In genomic region chr9:89278551-89278950, GRCh38 we compare ENCODE assay signal across 14 cellular contexts. TPM values are rescaled to one million over a fixed set of nuclear protein-coding genes. Genes with fewer than 3 reads are reported as not detected.
DNase-seq lines count a peak whose midpoint lies in the region; ATAC-seq and TF ChIP-seq lines count a peak whose summit lies in the region.
"Had no signal": no experiment of that assay in that cellular context is flagged by ENCODE, and none has a peak within 500 bp of the region (broad histone marks: within the 10 kb centered on the region; RNA-seq: fewer than 3 reads in every experiment).

No MANE protein-coding gene starts in this region.

- no peak overlapping the region for H4K8ac ChIP-seq in IMR-90 (ENCODE audit: low read depth in 2 of 2, low read length in 2 of 2)

- no peak overlapping the region for H4K91ac ChIP-seq in IMR-90 (ENCODE audit: insufficient read depth, low read depth, low read length)

- no peak overlapping the region for H3K4ac ChIP-seq in IMR-90 (ENCODE audit: low read depth, low read length)

- H3K27me3 ChIP-seq in IMR-90 (ENCODE audit: control insufficient read depth, insufficient read depth, low read length) (no peaks in the 10 kb centered on the region), left lung (no peaks in the 10 kb centered on the region)
- H3K27me3 ChIP-seq: SJSA1 had no signal

- H3K4me1 Mint-ChIP-seq in Calu3 (ENCODE audit: low read depth, unreplicated experiment): no peaks in the 10 kb centered on the region
- peaks cover 23% of the 10 kb centered on the region for H3K4me1 Mint-ChIP-seq in activated T-helper 2 cell treated with anti-CD3 and anti-CD28 coated beads, Interferon-gamma antibody, Interleukin-2, Interleukin-4, amounts not matched to agents 10 μg/mL and 5 μg/mL and 100 μg/mL, durations not matched to agents 14 hours and 24 hours and 36 hours (ENCODE audit: low read depth)

- H2AFZ ChIP-seq in IMR-90 (replicated peaks; ENCODE audit: low read length, poor library complexity): no peak overlapping the region

- no peak overlapping the region for H2AK5ac ChIP-seq in IMR-90 (ENCODE audit: low read depth, low read length)

- H3K4me1 ChIP-seq in IMR-90 (ENCODE audit: control insufficient read depth, insufficient read depth, low read length) (peaks cover 7% of the 10 kb centered on the region; the same call in 1 of the 2 replicates), left lung (peaks cover 3 to 16% of the 10 kb centered on the region in 2 donors)
- H3K4me1 ChIP-seq: SJSA1 had no signal

- H3K9me3 ChIP-seq in IMR-90 (ENCODE audit: control insufficient read depth, insufficient read depth, low read length): peaks cover 5% of the 10 kb centered on the region
- peaks cover 0 to 20% of the 10 kb centered on the region in 2 donors for H3K9me3 ChIP-seq in left lung
- H3K9me3 ChIP-seq: SJSA1 had no signal

- no peak overlapping the region for H3K23ac ChIP-seq in IMR-90 (ENCODE audit: low read depth, low read length)

- TF ChIP-seq CTCF in Calu3 (IDR thresholded peaks at IDR 0.05; ENCODE audit: unreplicated experiment) (no peak), IMR-90 (conservative IDR thresholded peaks at IDR 0.05; ENCODE audit: low read depth, low read length) (no peak), left lung (IDR thresholded peaks at IDR 0.05) (no peak)

- H3K9me1 ChIP-seq in IMR-90 (ENCODE audit: insufficient read depth, low read length): no peaks in the 10 kb centered on the region

- CTCF ChIA-PET in Calu3 (lab: Charles Lee) (interaction anchor here (0.9 to 1.5 kb wide), 6 partner anchors 70 to 278 kb away, joined by 3 to 11 read pairs (median 4); no protein-coding TSS in a partner anchor), IMR-90 (lab: Yijun Ruan, JAX) (interaction anchor here (0.8 to 1.4 kb wide), 6 partner anchors 11 to 269 kb away, joined by 3 to 7 read pairs (median 3); no protein-coding TSS in a partner anchor)

- H2AK9ac ChIP-seq in IMR-90 (replicated peaks; ENCODE audit: low read depth, low read length, poor library complexity): no peak overlapping the region

- no peak overlapping the region; the same call in 1 of the 2 replicates for H4K5ac ChIP-seq in IMR-90 (ENCODE audit: low read depth, low read length)

- no peak overlapping the region for H3K9ac ChIP-seq in IMR-90 (ENCODE audit: low read depth, low read length)

- no peaks in the 10 kb centered on the region for H3K79me1 ChIP-seq in IMR-90 (ENCODE audit: low read depth in 1 of 2, low read length in 2 of 2)

- DNase-seq in Calu3 (peak; percentile 22), IMR-90 (peak; percentile 10), left lung (no peak), NCI-H524 (lab: John Stamatoyannopoulos, UW) (no peak), activated T-cell treated with anti-CD3 and anti-CD28 coated beads for 4 hours (no peak)
- no peak for DNase-seq in activated T-helper 2 cell treated with anti-CD3 and anti-CD28 coated beads, Interferon-gamma antibody, Interleukin-2, Interleukin-4, amounts not matched to agents 10 μg/mL and 5 μg/mL and 100 μg/mL, durations not matched to agents 14 hours and 24 hours and 36 hours (ENCODE audit: low spot score)
- DNase-seq: DMS153, GOT3, NCI-H2081 treated with DMSO at 0.1 percent for 48 hours had no signal

- H3K27ac Mint-ChIP-seq in Calu3 (ENCODE audit: unreplicated experiment): no peak overlapping the region
- H3K27ac Mint-ChIP-seq in activated T-helper 2 cell treated with anti-CD3 and anti-CD28 coated beads, Interferon-gamma antibody, Interleukin-2, Interleukin-4, amounts not matched to agents 10 μg/mL and 5 μg/mL and 100 μg/mL, durations not matched to agents 14 hours and 24 hours and 36 hours: no peak overlapping the region
- H3K27ac Mint-ChIP-seq: CD14-positive monocyte had no signal

- H3K36me3 ChIP-seq in IMR-90 (ENCODE audit: control insufficient read depth, insufficient read depth, low read length): no peaks in the 10 kb centered on the region
- H3K36me3 ChIP-seq in left lung: no peaks in the 10 kb centered on the region
- H3K36me3 ChIP-seq: SJSA1 had no signal

- H3K27me3 Mint-ChIP-seq in Calu3 (ENCODE audit: unreplicated experiment): no peaks in the 10 kb centered on the region
- peaks cover 17% of the 10 kb centered on the region for H3K27me3 Mint-ChIP-seq in activated T-helper 2 cell treated with anti-CD3 and anti-CD28 coated beads, Interferon-gamma antibody, Interleukin-2, Interleukin-4, amounts not matched to agents 10 μg/mL and 5 μg/mL and 100 μg/mL, durations not matched to agents 14 hours and 24 hours and 36 hours (ENCODE audit: low read depth)

- no CpG with 5 or more reads among the region's 2 CpGs for WGBS in IMR-90 (ENCODE audit: extremely low coverage in 2 of 2, insufficient read length in 1 of 2), 2 experiments

- TF ChIP-seq POLR2A in IMR-90 (IDR thresholded peaks at IDR 0.05; ENCODE audit: low read depth, low read length): no peak

- in situ Hi-C loops in IMR-90 (cut with MboI; ENCODE audit: low sequenced_read_pairs): loop anchor here (10.0 kb wide), 1 partner anchor 684 kb away; no protein-coding TSS in a partner anchor

- 0 out of 2 replicates have a peak overlapping the region, but pooled peaks have one; percentile 52 for H3K14ac ChIP-seq in IMR-90 (replicated peaks; ENCODE audit: low read depth, low read length)

- intact Hi-C loops in Calu3 (cut with micrococcal nuclease; ENCODE audit: unreplicated experiment): loop anchor here (5.0 kb wide), 2 partner anchors 276 to 686 kb away; no protein-coding TSS in a partner anchor
- intact Hi-C loops in IMR-90 (cut with micrococcal nuclease): loop anchor here (2.0 to 10.0 kb wide), 3 partner anchors 98 to 684 kb away; no protein-coding TSS in a partner anchor
- intact Hi-C loops in left lung (cut with DNase I): no loop called here
- intact Hi-C loops in activated T-helper 2 cell treated with anti-CD3 and anti-CD28 coated beads, Interferon-gamma antibody, Interleukin-2, Interleukin-4, amounts not matched to agents 10 μg/mL and 5 μg/mL and 100 μg/mL, durations not matched to agents 14 hours and 24 hours and 36 hours (cut with micrococcal nuclease): loop anchor here (5.0 to 10.0 kb wide), 3 partner anchors 104 to 686 kb away; partner anchors contain the start of gene SHC3

- no peak overlapping the region for H2BK20ac ChIP-seq in IMR-90 (ENCODE audit: low read depth, low read length)

- H4K20me1 ChIP-seq in IMR-90 (ENCODE audit: insufficient read depth, low read length): no peaks in the 10 kb centered on the region

- H3K27ac ChIP-seq in IMR-90 (ENCODE audit: insufficient read depth, low read length) (no peak overlapping the region), left lung (no peak overlapping the region)
- H3K27ac ChIP-seq: SJSA1 had no signal

- H2BK120ac ChIP-seq in IMR-90 (ENCODE audit: low read depth, low read length): no peak overlapping the region; the same call in 1 of the 2 replicates

- TF ChIP-seq RAD21 in IMR-90 (IDR thresholded peaks at IDR 0.05; ENCODE audit: low read length): no peak

- H3K56ac ChIP-seq in IMR-90 (ENCODE audit: extremely low read depth, insufficient read depth, low read length): no peak overlapping the region

- POLR2A ChIA-PET in IMR-90 (lab: Charles Lee; ENCODE audit: unreplicated experiment): no interaction called here

- no TSS peak for BruUV-seq in Calu3 (replicated peaks; lab: Mats Ljungman, UMichigan)
- no TSS peak for BruUV-seq in IMR-90 (replicated peaks; lab: Mats Ljungman, UMichigan)

- H3K9me3 Mint-ChIP-seq in Calu3 (ENCODE audit: low read depth, unreplicated experiment): peaks cover 5% of the 10 kb centered on the region
- peaks cover 23% of the 10 kb centered on the region for H3K9me3 Mint-ChIP-seq in activated T-helper 2 cell treated with anti-CD3 and anti-CD28 coated beads, Interferon-gamma antibody, Interleukin-2, Interleukin-4, amounts not matched to agents 10 μg/mL and 5 μg/mL and 100 μg/mL, durations not matched to agents 14 hours and 24 hours and 36 hours

- dilution Hi-C loops in IMR-90 (cut with HindIII; ENCODE audit: low sequenced_read_pairs, unreplicated experiment): no loop called here

- H3K4me2 ChIP-seq in IMR-90 (ENCODE audit: low read depth, low read length): no peak overlapping the region

- H3K4me3 Mint-ChIP-seq in Calu3 (ENCODE audit: low read depth, unreplicated experiment): no peak overlapping the region
- no peak overlapping the region for H3K4me3 Mint-ChIP-seq in activated T-helper 2 cell treated with anti-CD3 and anti-CD28 coated beads, Interferon-gamma antibody, Interleukin-2, Interleukin-4, amounts not matched to agents 10 μg/mL and 5 μg/mL and 100 μg/mL, durations not matched to agents 14 hours and 24 hours and 36 hours (ENCODE audit: low read depth)
- H3K4me3 Mint-ChIP-seq: CD14-positive monocyte had no signal

- peak overlapping the region; percentile 71 for H2BK5ac ChIP-seq in IMR-90 (ENCODE audit: low read depth, low read length, poor library complexity, severe bottlenecking)

- H3K4me3 ChIP-seq in IMR-90 (ENCODE audit: insufficient read depth, low read depth, low read length) (no peak overlapping the region), left lung (no peak overlapping the region)
- H3K4me3 ChIP-seq: GM12878, SJSA1 had no signal

- peak overlapping the region; percentile 54; the same call in 1 of the 2 replicates for H3K18ac ChIP-seq in IMR-90 (ENCODE audit: low read depth, low read length)

- 0 out of 3 replicates have a peak overlapping the region, but pooled peaks have one; percentile 0 for H2BK15ac ChIP-seq in IMR-90 (ENCODE audit: low read depth, low read length)

- no peaks in the 10 kb centered on the region for H3K36me3 Mint-ChIP-seq in Calu3 (ENCODE audit: insufficient read depth, unreplicated experiment)
- H3K36me3 Mint-ChIP-seq in activated T-helper 2 cell treated with anti-CD3 and anti-CD28 coated beads, Interferon-gamma antibody, Interleukin-2, Interleukin-4, amounts not matched to agents 10 μg/mL and 5 μg/mL and 100 μg/mL, durations not matched to agents 14 hours and 24 hours and 36 hours (ENCODE audit: low read depth): peaks cover 3% of the 10 kb centered on the region
- H3K36me3 Mint-ChIP-seq: CD14-positive monocyte had no signal

- ATAC-seq in IMR-90 (ENCODE audit: low read depth) (no peak), esophagus mucosa (peak; percentile 52), left lung (peak; percentile 3)
- ATAC-seq: Panc1 had no signal

RNA-seq across cellular contexts. Expression of gene CKS2, which starts 32.4 kb away (rescaled TPM):
- total RNA-seq in Calu3 (2022): 99.5 and 116 TPM in 2 replicates
- 192 and 322 TPM in 2 replicates for total RNA-seq in IMR-90 (2012; rRNA removed)
- polyA plus RNA-seq in IMR-90 (2012; rRNA removed): 261 and 325 TPM in 2 replicates
- polyA plus RNA-seq in IMR-90 (2012; cell fraction: cytosol; rRNA removed): 28.4 and 79.6 TPM in 2 replicates
- polyA plus RNA-seq in IMR-90 (2012; cell fraction: nucleus; rRNA removed; ENCODE audit: low replicate concordance): 30.5 and 89.8 TPM in 2 replicates
- 46.5 TPM for total RNA-seq in esophagus mucosa
- 100 to 1,000 TPM in 1 of 2 donors, 10 to 100 TPM in 1; 43.1 to 110 TPM for total RNA-seq in left lung
- total RNA-seq in activated T-helper 2 cell treated with anti-CD3 and anti-CD28 coated beads, Interferon-gamma antibody, Interleukin-2, Interleukin-4, amounts not matched to agents 10 μg/mL and 5 μg/mL and 100 μg/mL, durations not matched to agents 14 hours and 24 hours and 36 hours: 172 and 177 TPM in 2 replicates

RNA-seq across cellular contexts. Expression of gene SECISBP2, which starts 39.7 kb away (rescaled TPM):
- total RNA-seq in Calu3 (2022) (25.1 and 27.8 TPM in 2 replicates), IMR-90 (2012; rRNA removed) (18.8 and 19.7 TPM in 2 replicates), esophagus mucosa (19.2 TPM), left lung (10 to 100 TPM; 31.4 to 51.0 TPM)
- 14.4 and 16.4 TPM in 2 replicates for polyA plus RNA-seq in IMR-90 (2012; rRNA removed)
- 5.2 and 5.9 TPM in 2 replicates for polyA plus RNA-seq in IMR-90 (2012; cell fraction: cytosol; rRNA removed)
- polyA plus RNA-seq in IMR-90 (2012; cell fraction: nucleus; rRNA removed; ENCODE audit: low replicate concordance): 28.0 and 65.2 TPM in 2 replicates
- 51.3 and 53.5 TPM in 2 replicates for total RNA-seq in activated T-helper 2 cell treated with anti-CD3 and anti-CD28 coated beads, Interferon-gamma antibody, Interleukin-2, Interleukin-4, amounts not matched to agents 10 μg/mL and 5 μg/mL and 100 μg/mL, durations not matched to agents 14 hours and 24 hours and 36 hours

Comparison
In these comparisons a context has a peak if more than half of its experiments do, and no peak if none do; other contexts are left out.
1. DNase-seq: peak in Calu3 (single experiment) and IMR-90 (single experiment); none in left lung (0 of 2), NCI-H524 (0 of 2), activated T-helper 2 cell treated with anti-CD3 and anti-CD28 coated beads, Interferon-gamma antibody, Interleukin-2, Interleukin-4, amounts not matched to agents 10 μg/mL and 5 μg/mL and 100 μg/mL, durations not matched to agents 14 hours and 24 hours and 36 hours (single experiment) and activated T-cell treated with anti-CD3 and anti-CD28 coated beads for 4 hours (single experiment).
2. intact Hi-C loops: an anchor here in Calu3 (5.0 kb wide), IMR-90 (2.0 to 10.0 kb wide) and activated T-helper 2 cell treated with anti-CD3 and anti-CD28 coated beads, Interferon-gamma antibody, Interleukin-2, Interleukin-4, amounts not matched to agents 10 μg/mL and 5 μg/mL and 100 μg/mL, durations not matched to agents 14 hours and 24 hours and 36 hours (5.0 to 10.0 kb wide); none called in left lung.